In genomic region chr2:215422676-215423075, GRCh38 we compare ENCODE assay signal across 19 cellular contexts. TPM values are rescaled to one million over a fixed set of nuclear protein-coding genes. Genes with fewer than 3 reads are reported as not detected.
DNase-seq lines count a peak whose midpoint lies in the region; ATAC-seq, FAIRE-seq and TF ChIP-seq lines count a peak whose summit lies in the region.
"Had no signal": no experiment of that assay in that cellular context is flagged by ENCODE, and none has a peak within 500 bp of the region (broad histone marks: within the 10 kb centered on the region; RNA-seq: fewer than 3 reads in every experiment).

No MANE protein-coding gene starts in this region.

- H3K27ac ChIP-seq in HepG2 (ENCODE audit: extremely low read length, insufficient read depth, low read length) (peak overlapping the region; percentile 77), right lobe of liver (peak overlapping the region in 1 of 3 donors; percentile 89), endothelial cell of umbilical vein (ENCODE audit: insufficient read depth, low read depth, low read length) (peak overlapping the region; percentile 15), hepatocyte (peak overlapping the region; percentile 82)
- H3K27ac ChIP-seq: 22Rv1, C4-2B had no signal

- no peak overlapping the region for H2AFZ ChIP-seq in HepG2 (ENCODE audit: low read length)
- H2AFZ ChIP-seq in endothelial cell of umbilical vein (ENCODE audit: low read depth, low read length), result no peak overlapping the region
- no peak overlapping the region for H2AFZ ChIP-seq in hepatocyte

- in situ Hi-C loops in HepG2 (cut with HindIII; ENCODE audit: extremely low pct_ligation_motif_present, low pct_unique_long_range_greater_than_20kb), result no loop called here

- ATAC-seq in HepG2 (no peak), right lobe of liver (no peak)

- H3K9me1 ChIP-seq in endothelial cell of umbilical vein (replicated peaks; ENCODE audit: control insufficient read depth, extremely low read depth, insufficient read depth, low read length), result no peaks in the 10 kb centered on the region

- BruUV-seq in HepG2 (replicated peaks; lab: Mats Ljungman, UMichigan), result no TSS peak
- no TSS peak for BruUV-seq in endothelial cell of umbilical vein (replicated peaks; lab: Mats Ljungman, UMichigan)

- H3K27me3 ChIP-seq in HepG2 (ENCODE audit: control insufficient read depth in 1 of 2, insufficient read depth in 2 of 2, low read length in 2 of 2), result no peaks in the 10 kb centered on the region
- no peaks in the 10 kb centered on the region for H3K27me3 ChIP-seq in right lobe of liver
- H3K27me3 ChIP-seq in endothelial cell of umbilical vein (ENCODE audit: control insufficient read depth in 2 of 2, insufficient read depth in 2 of 2, low read length in 2 of 2), result no peaks in the 10 kb centered on the region
- no peaks in the 10 kb centered on the region for H3K27me3 ChIP-seq in hepatocyte

- dilution Hi-C loops in endothelial cell of umbilical vein (cut with MboI; ENCODE audit: extremely low pct_ligation_motif_present, low sequenced_read_pairs), result no loop called here

- peaks cover 32 to 78% of the 10 kb centered on the region in 2 experiments for H3K36me3 ChIP-seq in HepG2 (replicated peaks in 1 of 2; ENCODE audit: control insufficient read depth in 1 of 2, insufficient read depth in 2 of 2, low read length in 2 of 2)
- peaks cover 3 to 74% (median 24%) of the 10 kb centered on the region in 4 donors for H3K36me3 ChIP-seq in right lobe of liver
- peaks cover 37 to 77% of the 10 kb centered on the region in 2 experiments for H3K36me3 ChIP-seq in endothelial cell of umbilical vein (ENCODE audit: control insufficient read depth in 2 of 2, extremely low read depth in 1 of 2, insufficient read depth in 2 of 2, low read length in 2 of 2)
- no peaks in the 10 kb centered on the region for H3K36me3 ChIP-seq in hepatocyte (replicated peaks; ENCODE audit: insufficient read depth, low read depth)

- H4K20me1 ChIP-seq in HepG2 (ENCODE audit: insufficient read depth, low read length) (0 out of 2 replicates have a peak, but pooled peaks cover 5% of the 10 kb centered on the region), endothelial cell of umbilical vein (replicated peaks; ENCODE audit: control insufficient read depth, extremely low read depth, insufficient read depth, low read length) (no peaks in the 10 kb centered on the region), hepatocyte (ENCODE audit: insufficient read depth, poor library complexity, severe bottlenecking) (no peaks in the 10 kb centered on the region)

- H3K4me2 ChIP-seq in HepG2 (ENCODE audit: low read depth, low read length) (peak overlapping the region; percentile 73), endothelial cell of umbilical vein (ENCODE audit: insufficient read depth, low read length) (no peak overlapping the region), hepatocyte (no peak overlapping the region)

- no peak for TF ChIP-seq CTCF in HepG2 (CRISPR knock-in tag; IDR thresholded peaks at IDR 0.05)
- TF ChIP-seq CTCF in right lobe of liver (IDR thresholded peaks at IDR 0.05), result no peak
- no peak for TF ChIP-seq CTCF in endothelial cell of umbilical vein (IDR thresholded peaks at IDR 0.05; ENCODE audit: extremely low read depth in 1 of 2, insufficient read depth in 1 of 2, low read depth in 1 of 2, low read length in 2 of 2)
- no peak for TF ChIP-seq CTCF in hepatocyte (IDR thresholded peaks at IDR 0.05; ENCODE audit: poor library complexity)

- POLR2A ChIA-PET in HepG2 (lab: Yijun Ruan, JAX), result interaction anchor here (0.9 to 7.6 kb wide), 3 partner anchors 9 to 259 kb away, joined by 3 to 118 read pairs (median 13); no protein-coding TSS in a partner anchor
- POLR2A ChIA-PET in endothelial cell of umbilical vein (lab: Charles Lee), result interaction anchor here (0.8 to 1.4 kb wide), 3 partner anchors 11 to 31 kb away, joined by 4 to 8 read pairs (median 6); no protein-coding TSS in a partner anchor

- H3K9ac ChIP-seq in HepG2 (ENCODE audit: insufficient read depth, low read depth, low read length) (no peak overlapping the region), endothelial cell of umbilical vein (replicated peaks; ENCODE audit: extremely low read depth, insufficient read depth, low read length) (no peak overlapping the region)

- H3K9me3 ChIP-seq in HepG2 (ENCODE audit: low read length), result no peaks in the 10 kb centered on the region
- H3K9me3 ChIP-seq in right lobe of liver, result no peaks in the 10 kb centered on the region
- no peaks in the 10 kb centered on the region for H3K9me3 ChIP-seq in endothelial cell of umbilical vein (replicated peaks; ENCODE audit: control insufficient read depth, insufficient read depth, low read length)
- no peaks in the 10 kb centered on the region for H3K9me3 ChIP-seq in hepatocyte (ENCODE audit: low read depth)

- 95% methylated on average over 4 of the region's 4 CpGs for WGBS in HepG2 (ENCODE audit: low lambda C conversion rate)
- WGBS in right lobe of liver (ENCODE audit: insufficient coverage, low coverage, low lambda C conversion rate, missing lambda C conversion rate), result 86% methylated on average over 4 of the region's 4 CpGs
- 96% methylated on average over 4 of the region's 4 CpGs for WGBS in hepatocyte (ENCODE audit: low lambda C conversion rate, missing lambda C conversion rate)

- no peak for TF ChIP-seq RAD21 in HepG2 (CRISPR knock-in tag; IDR thresholded peaks at IDR 0.05)

- CTCF ChIA-PET in HepG2 (lab: Yijun Ruan, JAX; ENCODE audit: low intra/inter-chr PET ratio, low total read pairs) (no interaction called here), endothelial cell of umbilical vein (lab: Charles Lee) (interaction anchor here (1.2 to 2.3 kb wide), 5 partner anchors 11 to 509 kb away, joined by 3 to 16 read pairs (median 3); no protein-coding TSS in a partner anchor)

- H3K79me2 ChIP-seq in HepG2 (ENCODE audit: insufficient read depth, low read length), result peaks cover 52% of the 10 kb centered on the region
- peaks cover 20% of the 10 kb centered on the region for H3K79me2 ChIP-seq in endothelial cell of umbilical vein (ENCODE audit: control insufficient read depth, insufficient read depth, low read length)
- H3K79me2 ChIP-seq in hepatocyte, result peaks cover 6% of the 10 kb centered on the region

- H3K4me1 ChIP-seq in HepG2 (ENCODE audit: insufficient read depth, low read length) (peaks cover 96% of the 10 kb centered on the region), right lobe of liver (peaks cover 0 to 65% (median 18%) of the 10 kb centered on the region in 4 donors), endothelial cell of umbilical vein (ENCODE audit: control insufficient read depth, extremely low read depth, insufficient read depth, low read length) (peaks cover 64% of the 10 kb centered on the region), hepatocyte (ENCODE audit: insufficient read depth) (peaks cover 43% of the 10 kb centered on the region)

- no peak for TF ChIP-seq POLR2A in HepG2 (IDR thresholded peaks at IDR 0.05; ENCODE audit: insufficient read depth in 1 of 2, low read depth in 2 of 2, low read length in 2 of 2)
- TF ChIP-seq POLR2A in right lobe of liver (IDR thresholded peaks at IDR 0.05), result no peak
- no peak for TF ChIP-seq POLR2A in endothelial cell of umbilical vein (IDR thresholded peaks at IDR 0.05; ENCODE audit: low read depth, low read length)

- TF ChIP-seq EP300 in HepG2 (IDR thresholded peaks at IDR 0.05; ENCODE audit: low read depth in 2 of 2, low read length in 2 of 2) (no peak), HepG2 (CRISPR knock-in tag; IDR thresholded peaks at IDR 0.05; ENCODE audit: borderline replicate concordance) (no peak)

- no peaks in the 10 kb centered on the region for H3K9me2 ChIP-seq in hepatocyte (replicated peaks; ENCODE audit: insufficient read depth)

- DNase-seq in HepG2 (ENCODE audit: low spot score), result no peak
- no peak for DNase-seq in right lobe of liver
- no peak for DNase-seq in endothelial cell of umbilical vein (ENCODE audit: low read depth, low spot score)
- no peak for DNase-seq in hepatocyte (ENCODE audit: low spot score)
- no peak for DNase-seq in DMS53 treated with DMSO at 0.1 percent for 48 hours (lab: John Stamatoyannopoulos, UW; ENCODE audit: unreplicated experiment)
- no peak for DNase-seq in H4 (ENCODE audit: low spot score)
- DNase-seq in NCI-H510A (lab: John Stamatoyannopoulos, UW), result no peak
- DNase-seq in HK-2 (ENCODE audit: unreplicated experiment), result no peak
- DNase-seq: Kasumi-1, MM.1S, NCI-H1092 treated with DMSO at 0.1 percent for 48 hours, NCI-H187, NCI-H345, NCI-H69, SHP77 had no signal

- peak overlapping the region in 1 of 3 experiments; percentile 5; a peak in 1 of 6 replicates for H3K4me3 ChIP-seq in HepG2 (replicated peaks in 1 of 3; ENCODE audit: insufficient read depth in 1 of 3, low read depth in 2 of 3, low read length in 3 of 3)
- no peak overlapping the region for H3K4me3 ChIP-seq in right lobe of liver
- no peak overlapping the region for H3K4me3 ChIP-seq in endothelial cell of umbilical vein (replicated peaks in 1 of 3; ENCODE audit: insufficient read depth in 1 of 3, low read depth in 1 of 3, low read length in 3 of 3)
- H3K4me3 ChIP-seq in hepatocyte, result no peak overlapping the region

- FAIRE-seq in HepG2 (lab: Jason Lieb, UNC) (no peak), endothelial cell of umbilical vein (lab: Jason Lieb, UNC) (no peak)
- FAIRE-seq: H54, RCC 7860 had no signal

- intact Hi-C loops in HepG2 (cut with micrococcal nuclease; ENCODE audit: unreplicated experiment) (no loop called here), right lobe of liver (cut with DNase I) (no loop called here), endothelial cell of umbilical vein (cut with micrococcal nuclease) (loop anchor here (1.0 kb wide), 1 partner anchor 11 kb away; no protein-coding TSS in a partner anchor)

RNA-seq across cellular contexts. Expression of gene FN1, which starts 13.2 kb away (rescaled TPM):
- total RNA-seq in HepG2 (2016; rRNA removed; fragmentation: Illumina TruSeq; extraction: Trizol) (1,029 and 1,847 TPM in 2 replicates), right lobe of liver (1,000 to 10,000 TPM in 5 of 6 experiments, 100 to 1,000 TPM in 1; 938 to 2,279 (median 1,324) TPM), endothelial cell of umbilical vein (3,221 and 3,760 TPM in 2 replicates), hepatocyte (2,129 and 3,020 TPM in 2 replicates)
- 126 and 147 TPM in 2 replicates for total RNA-seq in HepG2 (2016; cell fraction: cytosol; rRNA removed; fragmentation: Illumina TruSeq; extraction: Trizol; ENCODE audit: low read depth)
- total RNA-seq in HepG2 (2016; cell fraction: insoluble cytoplasmic fraction; rRNA removed; fragmentation: Illumina TruSeq; extraction: Trizol), result 854 and 1,853 TPM in 2 replicates
- 296 and 350 TPM in 2 replicates for total RNA-seq in HepG2 (2016; cell fraction: membrane; rRNA removed; fragmentation: Illumina TruSeq; extraction: Trizol)
- total RNA-seq in HepG2 (2016; cell fraction: nucleus; rRNA removed; fragmentation: Illumina TruSeq; extraction: Trizol), result 2,550 and 3,138 TPM in 2 replicates
- polyA plus RNA-seq in HepG2 (2011; rRNA removed) (6,471 and 8,294 TPM in 2 replicates), endothelial cell of umbilical vein (3,104 and 3,740 TPM in 2 replicates), hepatocyte (1,572 and 1,650 TPM in 2 replicates)
- 5,228 and 6,020 TPM in 2 replicates for polyA plus RNA-seq in HepG2 (2011; cell fraction: cytosol; rRNA removed)
- 7,071 and 7,329 TPM in 2 replicates for polyA plus RNA-seq in HepG2 (2011; cell fraction: nucleus; rRNA removed)
- 6,919 and 7,291 TPM in 2 replicates for polyA plus RNA-seq in HepG2 (2012)
- 105 and 116 TPM in 2 replicates for polyA plus RNA-seq in HepG2 (2016; cell fraction: cytosol; fragmentation: Illumina TruSeq; extraction: Trizol; ENCODE audit: low read depth)
- polyA plus RNA-seq in HepG2 (2016; cell fraction: insoluble cytoplasmic fraction; fragmentation: Illumina TruSeq; extraction: Trizol; ENCODE audit: low read depth), result 930 and 1,012 TPM in 2 replicates
- 206 and 247 TPM in 2 replicates for polyA plus RNA-seq in HepG2 (2016; cell fraction: membrane; fragmentation: Illumina TruSeq; extraction: Trizol; ENCODE audit: low read depth)
- polyA plus RNA-seq in HepG2 (2016; cell fraction: nucleus; fragmentation: Illumina TruSeq; extraction: Trizol; ENCODE audit: insufficient read depth, low read depth), result 3,833 and 4,011 TPM in 2 replicates
- polyA minus RNA-seq in HepG2 (2011; rRNA and poly(A)+ RNA removed; ENCODE audit: low replicate concordance), result 4.7 and 8,343 TPM in 2 replicates
- polyA minus RNA-seq in HepG2 (2011; cell fraction: cytosol; rRNA and poly(A)+ RNA removed), result 6,416 and 9,415 TPM in 2 replicates
- 5,814 and 6,553 TPM in 2 replicates for polyA minus RNA-seq in HepG2 (2011; cell fraction: nucleus; rRNA and poly(A)+ RNA removed)
- polyA plus RNA-seq in endothelial cell of umbilical vein (2011; cell fraction: cytosol; rRNA removed), result 4,183 and 4,734 TPM in 2 replicates
- polyA plus RNA-seq in endothelial cell of umbilical vein (2011; cell fraction: nucleus; rRNA removed), result 6,337 and 9,411 TPM in 2 replicates
- 2,544 and 4,436 TPM in 2 replicates for polyA plus RNA-seq in endothelial cell of umbilical vein (2012)
- polyA minus RNA-seq in endothelial cell of umbilical vein, result 7,217 and 10,015 TPM in 2 replicates
- polyA minus RNA-seq in endothelial cell of umbilical vein (2011; cell fraction: cytosol; rRNA and poly(A)+ RNA removed), result not detected
- polyA minus RNA-seq in endothelial cell of umbilical vein (2011; cell fraction: nucleus; rRNA and poly(A)+ RNA removed), result 4,515 and 6,029 TPM in 2 replicates
- 246 and 270 TPM in 2 replicates for total RNA-seq in H4 (2014; rRNA removed; shearing (Covaris generic))
